ENCODE assay signal across 1 cellular context in the genomic region with DNA sequence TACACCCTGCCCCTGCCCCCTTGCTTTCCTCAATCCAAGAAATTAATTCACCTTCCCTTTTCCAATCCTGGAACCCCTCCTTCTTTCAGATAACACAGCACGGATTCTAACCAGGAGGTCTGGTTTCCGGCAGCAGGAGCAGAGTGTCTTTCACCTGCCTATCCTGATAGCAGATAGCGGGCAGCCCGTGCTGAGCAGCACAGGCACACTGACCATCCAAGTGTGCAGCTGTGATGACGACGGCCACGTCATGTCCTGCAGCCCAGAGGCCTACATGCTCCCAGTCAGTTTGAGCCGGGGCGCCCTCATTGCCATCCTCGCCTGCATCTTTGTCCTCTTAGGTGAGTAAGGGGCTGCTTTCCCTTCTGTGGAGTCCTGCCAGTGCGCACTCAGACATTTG.
TF ChIP-seq lines count a peak whose summit lies in the region.

No MANE protein-coding gene starts in this region.

TF ChIP-seq in HepG2, 621 proteins besides CTCF, POLR2A, EP300 and RAD21:
- TF ChIP-seq CREB1 (IDR thresholded peaks at IDR 0.05) = peak; percentile 81
- no peak for TF ChIP-seq CREB1 (CRISPR knock-in tag; IDR thresholded peaks at IDR 0.05)
- no peak for TF ChIP-seq ZBTB20 (CRISPR knock-in tag; IDR thresholded peaks at IDR 0.05; ENCODE audit: borderline replicate concordance, low read depth)
